ENCODE assay signal across 11 cellular contexts in genomic region chr4:180150818-180151217, GRCh38.
DNase-seq lines count a peak whose midpoint lies in the region; ATAC-seq and TF ChIP-seq lines count a peak whose summit lies in the region.
"Had no signal": no experiment of that assay in that cellular context is flagged by ENCODE, and none has a peak within 500 bp of the region (broad histone marks: within the 10 kb centered on the region; RNA-seq: fewer than 3 reads in every experiment).

No MANE protein-coding gene starts in this region.

- TF ChIP-seq CTCF in GM12864 (IDR thresholded peaks at IDR 0.05; ENCODE audit: low read depth, low read length, missing control alignments) (peak; percentile 8), VCaP (conservative IDR thresholded peaks at IDR 0.05) (peak; percentile 76), nephron progenitor cell (IDR thresholded peaks at IDR 0.05) (peak; percentile 44), CD14-positive monocyte (IDR thresholded peaks at IDR 0.05) (no peak)

- H3K27ac Mint-ChIP-seq in nephron progenitor cell (no peak overlapping the region), T-helper 17 cell (no peak overlapping the region), CD14-positive monocyte (no peak overlapping the region)
- H3K27ac Mint-ChIP-seq: activated T-cell treated with anti-CD3 and anti-CD28 coated beads, Interleukin-2, amount 50 U/mL, for 24 hours; memory B cell had no signal

- H3K4me3 Mint-ChIP-seq in nephron progenitor cell (no peak overlapping the region), T-helper 17 cell (no peak overlapping the region), CD14-positive monocyte (no peak overlapping the region)
- H3K4me3 Mint-ChIP-seq: activated T-cell treated with anti-CD3 and anti-CD28 coated beads, Interleukin-2, amount 50 U/mL, for 24 hours; memory B cell had no signal

- no peaks in the 10 kb centered on the region for H3K36me3 Mint-ChIP-seq in nephron progenitor cell (ENCODE audit: low read depth)
- no peaks in the 10 kb centered on the region for H3K36me3 Mint-ChIP-seq in T-helper 17 cell (ENCODE audit: low read depth)
- H3K36me3 Mint-ChIP-seq in CD14-positive monocyte: no peaks in the 10 kb centered on the region
- H3K36me3 Mint-ChIP-seq: memory B cell had no signal

- H3K9me3 ChIP-seq in T-helper 17 cell (ENCODE audit: control insufficient read depth, low read length, poor library complexity, severe bottlenecking): peaks cover 3% of the 10 kb centered on the region
- H3K9me3 ChIP-seq: SJCRH30 had no signal

- DNase-seq in GM12864 (ENCODE audit: low read depth) (no peak), LoVo (ENCODE audit: low spot score) (peak; percentile 4), nephron progenitor cell (no peak), T-helper 17 cell (no peak), CD14-positive monocyte (ENCODE audit: low spot score) (no peak)
- DNase-seq in activated CD4-positive, alpha-beta T cell treated with anti-CD3 and anti-CD28 coated beads, Interleukin-2, amount 50 U/mL, for 48 hours: no peak
- DNase-seq: activated T-cell treated with anti-CD3 and anti-CD28 coated beads, Interleukin-2, amount 50 U/mL, for 24 hours had no signal

- H3K27ac ChIP-seq in VCaP: no peak overlapping the region
- H3K27ac ChIP-seq: SJCRH30 had no signal

- ATAC-seq in T-helper 17 cell: no peak
- no peak for ATAC-seq in HG03139 (IDR thresholded peaks at IDR 0.05; ENCODE audit: unreplicated experiment)

- H3K27me3 Mint-ChIP-seq in nephron progenitor cell (ENCODE audit: low read depth, poor library complexity) (no peaks in the 10 kb centered on the region), T-helper 17 cell (no peaks in the 10 kb centered on the region), CD14-positive monocyte (ENCODE audit: low read depth in 3 of 3) (no peaks in the 10 kb centered on the region)
- H3K27me3 Mint-ChIP-seq: activated T-cell treated with anti-CD3 and anti-CD28 coated beads, Interleukin-2, amount 50 U/mL, for 24 hours; memory B cell had no signal

- H3K9me3 Mint-ChIP-seq in nephron progenitor cell (no peaks in the 10 kb centered on the region), CD14-positive monocyte (no peaks in the 10 kb centered on the region)

- H3K4me1 Mint-ChIP-seq in nephron progenitor cell (no peaks in the 10 kb centered on the region), T-helper 17 cell (no peaks in the 10 kb centered on the region), CD14-positive monocyte (no peaks in the 10 kb centered on the region)
- H3K4me1 Mint-ChIP-seq: memory B cell had no signal

- intact Hi-C loops in CD14-positive monocyte (cut with micrococcal nuclease): no loop called here

- H3K4me3 ChIP-seq in GM12864 (ENCODE audit: low read depth, low read length): no peak overlapping the region
- H3K4me3 ChIP-seq: SJCRH30 had no signal
